In genomic region chr9:112218908-112219307, GRCh38 we compare ENCODE assay signal across 11 cellular contexts. TPM values are rescaled to one million over a fixed set of nuclear protein-coding genes. Genes with fewer than 3 reads are reported as not detected.
DNase-seq lines count a peak whose midpoint lies in the region; ATAC-seq and TF ChIP-seq lines count a peak whose summit lies in the region.
"Had no signal": no experiment of that assay in that cellular context is flagged by ENCODE, and none has a peak within 500 bp of the region (broad histone marks: within the 10 kb centered on the region; RNA-seq: fewer than 3 reads in every experiment).

No MANE protein-coding gene starts in this region.

- no peaks in the 10 kb centered on the region for H3K36me3 ChIP-seq in GM23338 (ENCODE audit: insufficient read depth)
- peaks cover 50% of the 10 kb centered on the region for H3K36me3 ChIP-seq in GM23248 (ENCODE audit: low read depth)
- peaks cover 8% of the 10 kb centered on the region for H3K36me3 ChIP-seq in smooth muscle cell (ENCODE audit: low read depth)

- peak; percentile 80 for DNase-seq in activated CD4-positive, alpha-beta T cell treated with anti-CD3 and anti-CD28 coated beads, Interleukin-2, amount 10 ng/mL, durations not matched to agents 24 days and 14 days
- DNase-seq in activated CD4-positive, alpha-beta T cell treated with anti-CD3 and anti-CD28 coated beads for 1 hour, result no peak
- DNase-seq in GM23338 (ENCODE audit: low spot score), result no peak
- peak; percentile 76 for DNase-seq in natural killer cell treated with Interleukin-12 subunit alpha and Interleukin-12 subunit beta and Interleukin-15 and Interleukin-18, amount 100 ng/mL, for 72 hours (ENCODE audit: low spot score)
- DNase-seq in GM23248, result no peak
- no peak for DNase-seq in Right ventricle myocardium inferior (ENCODE audit: missing footprints)
- DNase-seq in smooth muscle cell (lab: John Stamatoyannopoulos, UW; ENCODE audit: unreplicated experiment), result no peak
- DNase-seq: aorta had no signal

- H3K9ac ChIP-seq in GM23248 (no peak overlapping the region), smooth muscle cell (ENCODE audit: low read depth) (no peak overlapping the region)

- WGBS in GM23248 (ENCODE audit: low coverage in 1 of 2, low lambda C conversion rate in 2 of 2, missing lambda C conversion rate in 2 of 2), 2 experiments, result 99 to 100% methylated on average over 3 of the region's 3 CpGs
- WGBS in smooth muscle cell (ENCODE audit: low lambda C conversion rate), result 93% methylated on average over 3 of the region's 3 CpGs

- H2AFZ ChIP-seq in GM23338 (no peak overlapping the region), GM23248 (no peak overlapping the region), smooth muscle cell (ENCODE audit: low read depth) (no peak overlapping the region)

- H3K4me3 Mint-ChIP-seq in activated CD4-positive, alpha-beta T cell treated with anti-CD3 and anti-CD28 coated beads, Interleukin-2, amount 10 ng/mL, durations not matched to agents 24 days and 14 days, result peak overlapping the region; percentile 69
- H3K4me3 Mint-ChIP-seq in GM23338, result no peak overlapping the region
- H3K4me3 Mint-ChIP-seq in natural killer cell treated with Interleukin-12 subunit alpha and Interleukin-12 subunit beta and Interleukin-15 and Interleukin-18, amount 100 ng/mL, for 72 hours, result peak overlapping the region; percentile 74

- no peak overlapping the region for H3K27ac ChIP-seq in GM23338 (ENCODE audit: low read depth)
- H3K27ac ChIP-seq in GM23248, result no peak overlapping the region
- H3K27ac ChIP-seq in smooth muscle cell (ENCODE audit: low read depth), result no peak overlapping the region
- H3K27ac ChIP-seq: HL-60, RWPE1 had no signal

- H3K4me1 ChIP-seq in GM23338 (ENCODE audit: insufficient read depth) (peaks cover 9% of the 10 kb centered on the region), GM23248 (ENCODE audit: insufficient read depth) (peaks cover 3% of the 10 kb centered on the region), smooth muscle cell (ENCODE audit: low read depth) (peaks cover 10% of the 10 kb centered on the region)

- H3K4me3 ChIP-seq in GM23338 (no peak overlapping the region), GM23248 (no peak overlapping the region), smooth muscle cell (no peak overlapping the region)

- H3K9me2 ChIP-seq in GM23338 (ENCODE audit: insufficient read depth), result no peaks in the 10 kb centered on the region
- H3K9me2 ChIP-seq in GM23248 (ENCODE audit: insufficient read depth), result no peaks in the 10 kb centered on the region

- TF ChIP-seq CTCF in GM23338 (conservative IDR thresholded peaks at IDR 0.05; ENCODE audit: low read depth in 2 of 2) (no peak), smooth muscle cell (IDR thresholded peaks at IDR 0.05; ENCODE audit: borderline replicate concordance, insufficient read depth, poor library complexity, severe bottlenecking) (no peak)

- no peak overlapping the region for H3K4me2 ChIP-seq in GM23338
- H3K4me2 ChIP-seq in GM23248 (ENCODE audit: unreplicated experiment), result no peak overlapping the region
- no peak overlapping the region for H3K4me2 ChIP-seq in smooth muscle cell

- no peaks in the 10 kb centered on the region for H3K9me3 Mint-ChIP-seq in activated CD4-positive, alpha-beta T cell treated with anti-CD3 and anti-CD28 coated beads, Interleukin-2, amount 10 ng/mL, durations not matched to agents 24 days and 14 days
- no peaks in the 10 kb centered on the region for H3K9me3 Mint-ChIP-seq in GM23338
- no peaks in the 10 kb centered on the region for H3K9me3 Mint-ChIP-seq in natural killer cell treated with Interleukin-12 subunit alpha and Interleukin-12 subunit beta and Interleukin-15 and Interleukin-18, amount 100 ng/mL, for 72 hours

- intact Hi-C loops in activated CD4-positive, alpha-beta T cell treated with anti-CD3 and anti-CD28 coated beads, Interleukin-2, amount 10 ng/mL, durations not matched to agents 24 days and 14 days (cut with micrococcal nuclease), result loop anchor here (2.0 to 10.0 kb wide), 5 partner anchors 30 to 114 kb away; partner anchors contain the start of gene PTBP3
- intact Hi-C loops in Right ventricle myocardium inferior (cut with DNase I), result no loop called here

- H3K4me1 Mint-ChIP-seq in activated CD4-positive, alpha-beta T cell treated with anti-CD3 and anti-CD28 coated beads, Interleukin-2, amount 10 ng/mL, durations not matched to agents 24 days and 14 days, result peaks cover 25% of the 10 kb centered on the region
- peaks cover 6% of the 10 kb centered on the region; the same call in 2 of the 3 replicates for H3K4me1 Mint-ChIP-seq in GM23338
- peaks cover 30 to 35% of the 10 kb centered on the region in 2 donors for H3K4me1 Mint-ChIP-seq in natural killer cell treated with Interleukin-12 subunit alpha and Interleukin-12 subunit beta and Interleukin-15 and Interleukin-18, amount 100 ng/mL, for 72 hours (ENCODE audit: low read depth in 2 of 2)

- peaks cover 43% of the 10 kb centered on the region for H3K36me3 Mint-ChIP-seq in activated CD4-positive, alpha-beta T cell treated with anti-CD3 and anti-CD28 coated beads, Interleukin-2, amount 10 ng/mL, durations not matched to agents 24 days and 14 days (ENCODE audit: low read depth)
- peaks cover 7% of the 10 kb centered on the region; the same call in 2 of the 3 replicates for H3K36me3 Mint-ChIP-seq in GM23338 (ENCODE audit: low read depth)
- peaks cover 16% of the 10 kb centered on the region for H3K36me3 Mint-ChIP-seq in natural killer cell treated with Interleukin-12 subunit alpha and Interleukin-12 subunit beta and Interleukin-15 and Interleukin-18, amount 100 ng/mL, for 72 hours

- H4K20me1 ChIP-seq in GM23338 (replicated peaks; ENCODE audit: insufficient read depth) (no peaks in the 10 kb centered on the region), GM23248 (ENCODE audit: insufficient read depth) (no peaks in the 10 kb centered on the region), smooth muscle cell (ENCODE audit: low read depth) (peaks cover 4% of the 10 kb centered on the region)

- H3F3A ChIP-seq in GM23338 (replicated peaks; ENCODE audit: low read depth) (no peaks in the 10 kb centered on the region), GM23248 (ENCODE audit: insufficient read depth) (peaks cover 3% of the 10 kb centered on the region; the same call in 1 of the 2 replicates), smooth muscle cell (ENCODE audit: low read depth) (no peaks in the 10 kb centered on the region)

- ATAC-seq in GM23338 (no peak), HG03571 (IDR thresholded peaks at IDR 0.05; ENCODE audit: unreplicated experiment) (peak; percentile 94), Right ventricle myocardium inferior (no peak)
- peak; percentile 92 to 95 for ATAC-seq in natural killer cell treated with Interleukin-12 subunit alpha and Interleukin-12 subunit beta and Interleukin-15 and Interleukin-18, amount 100 ng/mL, for 72 hours

- H3K27me3 Mint-ChIP-seq in activated CD4-positive, alpha-beta T cell treated with anti-CD3 and anti-CD28 coated beads, Interleukin-2, amount 10 ng/mL, durations not matched to agents 24 days and 14 days, result no peaks in the 10 kb centered on the region
- H3K27me3 Mint-ChIP-seq in GM23338 (ENCODE audit: insufficient read depth, low read depth, poor library complexity), result peaks cover 3% of the 10 kb centered on the region
- no peaks in the 10 kb centered on the region for H3K27me3 Mint-ChIP-seq in natural killer cell treated with Interleukin-12 subunit alpha and Interleukin-12 subunit beta and Interleukin-15 and Interleukin-18, amount 100 ng/mL, for 72 hours

- peak overlapping the region; percentile 89 for H3K27ac Mint-ChIP-seq in activated CD4-positive, alpha-beta T cell treated with anti-CD3 and anti-CD28 coated beads, Interleukin-2, amount 10 ng/mL, durations not matched to agents 24 days and 14 days
- H3K27ac Mint-ChIP-seq in GM23338, result 0 out of 2 replicates have a peak overlapping the region, but pooled peaks have one; percentile 7
- peak overlapping the region; percentile 61 to 78 for H3K27ac Mint-ChIP-seq in natural killer cell treated with Interleukin-12 subunit alpha and Interleukin-12 subunit beta and Interleukin-15 and Interleukin-18, amount 100 ng/mL, for 72 hours

- H3K79me2 ChIP-seq in GM23338 (replicated peaks; ENCODE audit: insufficient read depth), result no peaks in the 10 kb centered on the region
- H3K79me2 ChIP-seq in GM23248 (ENCODE audit: insufficient read depth), result no peaks in the 10 kb centered on the region; the same call in 1 of the 2 replicates
- no peaks in the 10 kb centered on the region for H3K79me2 ChIP-seq in smooth muscle cell (ENCODE audit: low read depth)

- in situ Hi-C loops in GM23248 (cut with MboI), result no loop called here

- no peaks in the 10 kb centered on the region for H3K9me3 ChIP-seq in GM23248 (ENCODE audit: low read depth)
- H3K9me3 ChIP-seq in smooth muscle cell (replicated peaks; ENCODE audit: low read depth), result no peaks in the 10 kb centered on the region

- H3K27me3 ChIP-seq in GM23338 (ENCODE audit: insufficient read depth) (no peaks in the 10 kb centered on the region), GM23248 (replicated peaks; ENCODE audit: insufficient read depth) (no peaks in the 10 kb centered on the region), smooth muscle cell (ENCODE audit: low read depth) (no peaks in the 10 kb centered on the region)

TF ChIP-seq in GM23338, 12 proteins besides CTCF, POLR2A, EP300 and RAD21 (continues in another document):
- TF ChIP-seq JUNB (IDR thresholded peaks at IDR 0.05; ENCODE audit: unreplicated experiment) (no peak), EZH2 (IDR thresholded peaks at IDR 0.05; ENCODE audit: low read depth, unreplicated experiment) (no peak), EZH2phosphoT487 (IDR thresholded peaks at IDR 0.05; ENCODE audit: unreplicated experiment) (no peak), ZNF331 (CRISPR knock-in tag; IDR thresholded peaks at IDR 0.05; ENCODE audit: low read depth) (no peak)

RNA-seq across cellular contexts. Expression of gene SUSD1, which starts 43.8 kb away (rescaled TPM):
- total RNA-seq in activated CD4-positive, alpha-beta T cell treated with anti-CD3 and anti-CD28 coated beads, Interleukin-2, amount 10 ng/mL, durations not matched to agents 24 days and 14 days, result 3.4 and 4.8 TPM in 2 replicates
- 5.1 and 6.4 TPM in 2 replicates for total RNA-seq in GM23338 (2014; rRNA removed; shearing (Covaris generic))
- 1.2 and 1.4 TPM in 2 replicates for polyA plus RNA-seq in GM23338 (2016; fragmentation: Nextera tagmentation; extraction: Ambion mirVana)
- 10 to 100 TPM; 20.0 to 23.4 TPM for total RNA-seq in natural killer cell treated with Interleukin-12 subunit alpha and Interleukin-12 subunit beta and Interleukin-15 and Interleukin-18, amount 100 ng/mL, for 72 hours
- 5.4 and 8.4 TPM in 2 replicates for total RNA-seq in GM23248 (2014; rRNA removed; shearing (Covaris generic))
- 4.0 and 4.2 TPM in 2 replicates for polyA plus RNA-seq in GM23248 (2016; fragmentation: Nextera tagmentation; extraction: Ambion mirVana)
- total RNA-seq in Right ventricle myocardium inferior, result 8.1 TPM
- total RNA-seq in smooth muscle cell, result 11.8 and 12.2 TPM in 2 replicates
- polyA plus RNA-seq in smooth muscle cell, result 6.7 and 8.9 TPM in 2 replicates

Comparison
In these comparisons a context has a peak if more than half of its experiments do, and no peak if none do; other contexts are left out.
1. DNase-seq: peak in activated CD4-positive, alpha-beta T cell treated with anti-CD3 and anti-CD28 coated beads, Interleukin-2, amount 10 ng/mL, durations not matched to agents 24 days and 14 days (single experiment) and natural killer cell treated with Interleukin-12 subunit alpha and Interleukin-12 subunit beta and Interleukin-15 and Interleukin-18, amount 100 ng/mL, for 72 hours (single experiment); none in activated CD4-positive, alpha-beta T cell treated with anti-CD3 and anti-CD28 coated beads for 1 hour (single experiment), GM23338 (single experiment), GM23248 (single experiment), Right ventricle myocardium inferior (single experiment) and smooth muscle cell (single experiment).
2. H3K27ac Mint-ChIP-seq: peak in every context shown above with its lines; median percentile 89 in activated CD4-positive, alpha-beta T cell treated with anti-CD3 and anti-CD28 coated beads, Interleukin-2, amount 10 ng/mL, durations not matched to agents 24 days and 14 days; 70 in natural killer cell treated with Interleukin-12 subunit alpha and Interleukin-12 subunit beta and Interleukin-15 and Interleukin-18, amount 100 ng/mL, for 72 hours; 7 in GM23338.
3. ATAC-seq: peak in HG03571 (single experiment) and natural killer cell treated with Interleukin-12 subunit alpha and Interleukin-12 subunit beta and Interleukin-15 and Interleukin-18, amount 100 ng/mL, for 72 hours (2 of 2); none in GM23338 (single experiment) and Right ventricle myocardium inferior (single experiment).